ENCODE assay signal across 9 cellular contexts in the genomic region with DNA sequence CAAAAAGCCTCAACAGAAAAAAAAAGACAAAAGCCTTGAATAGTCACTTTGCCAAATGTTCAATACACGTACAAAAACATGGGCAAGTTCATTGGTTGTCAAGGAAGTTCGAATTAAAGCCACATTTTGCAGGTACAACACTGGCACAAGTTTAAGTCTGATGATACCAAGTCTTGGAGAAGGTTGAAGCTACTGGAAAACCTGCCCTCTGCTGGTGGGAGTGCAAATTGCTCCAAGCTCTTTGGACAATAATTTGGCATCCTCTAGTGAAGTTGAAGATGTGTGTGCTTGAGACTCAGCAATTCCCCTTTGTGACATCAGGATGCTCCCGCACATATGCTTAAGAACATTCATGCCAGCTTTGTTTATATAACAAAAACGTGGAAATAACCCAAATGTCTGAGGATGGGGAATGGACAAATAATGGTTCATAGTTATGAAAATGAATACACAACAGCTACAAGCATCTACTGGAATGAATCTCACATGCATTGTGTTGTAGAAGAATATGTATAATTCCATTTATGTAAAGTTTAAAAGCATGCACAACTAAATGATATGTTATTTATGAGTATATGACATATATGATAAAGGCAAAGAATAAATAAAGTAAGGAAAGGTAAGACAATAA.
DNase-seq lines count a peak whose midpoint lies in the region; ATAC-seq and TF ChIP-seq lines count a peak whose summit lies in the region.
"Had no signal": no experiment of that assay in that cellular context is flagged by ENCODE, and none has a peak within 500 bp of the region (broad histone marks: within the 10 kb centered on the region; RNA-seq: fewer than 3 reads in every experiment).

No MANE protein-coding gene starts in this region.

- DNase-seq in COR-L47 (lab: John Stamatoyannopoulos, UW) (peak; percentile 13), NOMO-1 treated with DMSO at 0.1 percent for 48 hours (lab: John Stamatoyannopoulos, UW; ENCODE audit: unreplicated experiment) (peak; percentile 12), fibroblast of pulmonary artery (ENCODE audit: low read depth) (peak; percentile 48), pons (ENCODE audit: low spot score) (peak; percentile 28)
- DNase-seq in activated CD8-positive, alpha-beta memory T cell treated with anti-CD3 and anti-CD28 coated beads, Interleukin-2, amount 50 U/mL, for 48 hours, result peak; percentile 77

- ATAC-seq in GM21717 (IDR thresholded peaks at IDR 0.05; ENCODE audit: unreplicated experiment), result peak; percentile 66
- no peak for ATAC-seq in GM19455 (IDR thresholded peaks at IDR 0.05; ENCODE audit: unreplicated experiment)
- no peak for ATAC-seq in GM21786 (IDR thresholded peaks at IDR 0.05; ENCODE audit: unreplicated experiment)
- ATAC-seq: T-helper 17 cell had no signal

- TF ChIP-seq CTCF in fibroblast of pulmonary artery (IDR thresholded peaks at IDR 0.05; ENCODE audit: low read length, missing control alignments), result peak; percentile 85

- no peak overlapping the region for H3K4me3 ChIP-seq in fibroblast of pulmonary artery (replicated peaks; ENCODE audit: low read depth, low read length)

Comparison
In these comparisons a context has a peak if more than half of its experiments do, and no peak if none do; other contexts are left out.
1. DNase-seq: peak in every context shown above with its lines; median percentile 77 in activated CD8-positive, alpha-beta memory T cell treated with anti-CD3 and anti-CD28 coated beads, Interleukin-2, amount 50 U/mL, for 48 hours; 48 in fibroblast of pulmonary artery; 28 in pons; 13 in COR-L47; 12 in NOMO-1 treated with DMSO at 0.1 percent for 48 hours.